1 cellular context compared by ENCODE assay signal in the genomic region with DNA sequence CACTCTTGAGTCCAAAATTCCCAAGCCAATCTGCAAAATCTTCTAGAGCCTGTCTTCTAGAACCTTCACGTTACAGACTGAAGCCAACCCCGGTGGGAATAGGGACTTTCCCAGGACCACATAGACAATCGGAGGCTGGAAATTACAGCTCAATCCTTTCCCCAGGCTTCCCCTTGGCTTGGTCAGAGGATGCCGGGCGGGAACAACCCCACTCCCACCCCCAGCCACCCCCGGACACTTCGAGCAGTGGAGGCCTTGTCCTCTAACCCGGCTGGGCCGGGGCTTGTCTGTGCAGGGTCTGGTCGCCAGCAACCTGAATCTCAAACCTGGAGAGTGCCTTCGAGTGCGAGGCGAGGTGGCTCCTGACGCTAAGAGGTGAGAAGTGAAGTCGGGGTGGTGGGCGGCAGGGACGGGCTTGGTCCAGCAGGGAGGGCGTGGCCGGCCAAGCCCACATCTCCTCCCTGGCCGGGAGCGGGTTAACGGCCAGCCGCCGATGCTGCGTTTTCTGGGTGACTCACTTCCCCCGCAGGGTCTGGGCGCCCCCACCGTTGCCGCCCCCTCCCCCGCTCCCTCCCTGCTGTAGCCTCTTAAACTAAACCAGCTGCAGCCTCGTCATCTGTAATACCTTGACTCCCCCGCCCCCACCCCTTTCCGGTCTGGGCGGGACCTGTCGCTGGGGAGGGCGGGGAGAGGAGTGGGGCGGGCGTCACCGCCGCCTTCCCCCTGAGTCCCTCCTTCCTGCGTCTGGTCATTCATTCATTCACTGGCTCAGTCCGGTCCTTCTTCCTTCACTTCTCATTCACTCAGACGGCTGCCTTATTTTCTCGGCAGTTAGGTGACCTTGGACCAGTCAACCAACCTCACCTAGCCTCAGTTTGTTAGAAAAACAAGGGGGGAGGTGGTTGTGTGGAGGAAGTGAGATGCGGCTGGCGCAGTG.
TF ChIP-seq lines count a peak whose summit lies in the region.

No MANE protein-coding gene starts in this region.

TF ChIP-seq in GM12878, 131 proteins besides CTCF, POLR2A, EP300 and RAD21 (continues in another document):
- no peak for TF ChIP-seq SUPT20H (IDR thresholded peaks at IDR 0.05; ENCODE audit: borderline replicate concordance, control insufficient read depth, low read depth, low read length)
- peak; percentile 44; the same call in 1 of the 2 replicates for TF ChIP-seq MXI1 (IDR thresholded peaks at IDR 0.05; ENCODE audit: low read depth, low read length)
- TF ChIP-seq PAX5 (IDR thresholded peaks at IDR 0.05; ENCODE audit: borderline replicate concordance, low read depth, low read length) = no peak
- no peak for TF ChIP-seq YBX1 (IDR thresholded peaks at IDR 0.05)
- TF ChIP-seq SREBF2 (IDR thresholded peaks at IDR 0.05; ENCODE audit: low read length) = no peak
- TF ChIP-seq USF2 (IDR thresholded peaks at IDR 0.05; ENCODE audit: borderline replicate concordance, low read depth, low read length) = no peak
- TF ChIP-seq, protein P1, sequence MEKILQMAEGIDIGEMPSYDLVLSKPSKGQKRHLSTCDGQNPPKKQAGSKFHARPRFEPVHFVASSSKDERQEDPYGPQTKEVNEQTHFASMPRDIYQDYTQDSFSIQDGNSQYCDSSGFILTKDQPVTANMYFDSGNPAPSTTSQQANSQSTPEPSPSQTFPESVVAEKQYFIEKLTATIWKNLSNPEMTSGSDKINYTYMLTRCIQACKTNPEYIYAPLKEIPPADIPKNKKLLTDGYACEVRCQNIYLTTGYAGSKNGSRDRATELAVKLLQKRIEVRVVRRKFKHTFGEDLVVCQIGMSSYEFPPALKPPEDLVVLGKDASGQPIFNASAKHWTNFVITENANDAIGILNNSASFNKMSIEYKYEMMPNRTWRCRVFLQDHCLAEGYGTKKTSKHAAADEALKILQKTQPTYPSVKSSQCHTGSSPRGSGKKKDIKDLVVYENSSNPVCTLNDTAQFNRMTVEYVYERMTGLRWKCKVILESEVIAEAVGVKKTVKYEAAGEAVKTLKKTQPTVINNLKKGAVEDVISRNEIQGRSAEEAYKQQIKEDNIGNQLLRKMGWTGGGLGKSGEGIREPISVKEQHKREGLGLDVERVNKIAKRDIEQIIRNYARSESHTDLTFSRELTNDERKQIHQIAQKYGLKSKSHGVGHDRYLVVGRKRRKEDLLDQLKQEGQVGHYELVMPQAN (conservative IDR thresholded peaks at IDR 0.05) = peak; percentile 84
- 0 out of 2 replicates have a peak, but pooled peaks have one; percentile 12 for TF ChIP-seq YY1 (IDR thresholded peaks at IDR 0.05; ENCODE audit: low read depth, low read length)
- TF ChIP-seq, protein P2, sequence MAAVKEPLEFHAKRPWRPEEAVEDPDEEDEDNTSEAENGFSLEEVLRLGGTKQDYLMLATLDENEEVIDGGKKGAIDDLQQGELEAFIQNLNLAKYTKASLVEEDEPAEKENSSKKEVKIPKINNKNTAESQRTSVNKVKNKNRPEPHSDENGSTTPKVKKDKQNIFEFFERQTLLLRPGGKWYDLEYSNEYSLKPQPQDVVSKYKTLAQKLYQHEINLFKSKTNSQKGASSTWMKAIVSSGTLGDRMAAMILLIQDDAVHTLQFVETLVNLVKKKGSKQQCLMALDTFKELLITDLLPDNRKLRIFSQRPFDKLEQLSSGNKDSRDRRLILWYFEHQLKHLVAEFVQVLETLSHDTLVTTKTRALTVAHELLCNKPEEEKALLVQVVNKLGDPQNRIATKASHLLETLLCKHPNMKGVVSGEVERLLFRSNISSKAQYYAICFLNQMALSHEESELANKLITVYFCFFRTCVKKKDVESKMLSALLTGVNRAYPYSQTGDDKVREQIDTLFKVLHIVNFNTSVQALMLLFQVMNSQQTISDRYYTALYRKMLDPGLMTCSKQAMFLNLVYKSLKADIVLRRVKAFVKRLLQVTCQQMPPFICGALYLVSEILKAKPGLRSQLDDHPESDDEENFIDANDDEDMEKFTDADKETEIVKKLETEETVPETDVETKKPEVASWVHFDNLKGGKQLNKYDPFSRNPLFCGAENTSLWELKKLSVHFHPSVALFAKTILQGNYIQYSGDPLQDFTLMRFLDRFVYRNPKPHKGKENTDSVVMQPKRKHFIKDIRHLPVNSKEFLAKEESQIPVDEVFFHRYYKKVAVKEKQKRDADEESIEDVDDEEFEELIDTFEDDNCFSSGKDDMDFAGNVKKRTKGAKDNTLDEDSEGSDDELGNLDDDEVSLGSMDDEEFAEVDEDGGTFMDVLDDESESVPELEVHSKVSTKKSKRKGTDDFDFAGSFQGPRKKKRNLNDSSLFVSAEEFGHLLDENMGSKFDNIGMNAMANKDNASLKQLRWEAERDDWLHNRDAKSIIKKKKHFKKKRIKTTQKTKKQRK (IDR thresholded peaks at IDR 0.05; ENCODE audit: low read depth, low read length) = no peak
- TF ChIP-seq WRNIP1 (IDR thresholded peaks at IDR 0.05; ENCODE audit: borderline replicate concordance, low read depth, low read length) = 0 out of 2 replicates have a peak, but pooled peaks have one; percentile 14
- peak; percentile 76; the same call in 1 of the 2 replicates for TF ChIP-seq POLR2AphosphoS2 (IDR thresholded peaks at IDR 0.05; ENCODE audit: low read depth, low read length)
- no peak for TF ChIP-seq SIX5 (IDR thresholded peaks at IDR 0.05; ENCODE audit: low read depth, low read length, severe bottlenecking)
- TF ChIP-seq TAF1 (IDR thresholded peaks at IDR 0.05; ENCODE audit: borderline replicate concordance, low read depth, low read length) = 0 out of 2 replicates have a peak, but pooled peaks have one; percentile 18
- peak; percentile 70; the same call in 1 of the 2 replicates for TF ChIP-seq SIN3A (IDR thresholded peaks at IDR 0.05; ENCODE audit: low read depth, low read length)
- TF ChIP-seq PKNOX1 (IDR thresholded peaks at IDR 0.05) = peak; percentile 16; the same call in 1 of the 2 replicates
- TF ChIP-seq, protein P3, sequence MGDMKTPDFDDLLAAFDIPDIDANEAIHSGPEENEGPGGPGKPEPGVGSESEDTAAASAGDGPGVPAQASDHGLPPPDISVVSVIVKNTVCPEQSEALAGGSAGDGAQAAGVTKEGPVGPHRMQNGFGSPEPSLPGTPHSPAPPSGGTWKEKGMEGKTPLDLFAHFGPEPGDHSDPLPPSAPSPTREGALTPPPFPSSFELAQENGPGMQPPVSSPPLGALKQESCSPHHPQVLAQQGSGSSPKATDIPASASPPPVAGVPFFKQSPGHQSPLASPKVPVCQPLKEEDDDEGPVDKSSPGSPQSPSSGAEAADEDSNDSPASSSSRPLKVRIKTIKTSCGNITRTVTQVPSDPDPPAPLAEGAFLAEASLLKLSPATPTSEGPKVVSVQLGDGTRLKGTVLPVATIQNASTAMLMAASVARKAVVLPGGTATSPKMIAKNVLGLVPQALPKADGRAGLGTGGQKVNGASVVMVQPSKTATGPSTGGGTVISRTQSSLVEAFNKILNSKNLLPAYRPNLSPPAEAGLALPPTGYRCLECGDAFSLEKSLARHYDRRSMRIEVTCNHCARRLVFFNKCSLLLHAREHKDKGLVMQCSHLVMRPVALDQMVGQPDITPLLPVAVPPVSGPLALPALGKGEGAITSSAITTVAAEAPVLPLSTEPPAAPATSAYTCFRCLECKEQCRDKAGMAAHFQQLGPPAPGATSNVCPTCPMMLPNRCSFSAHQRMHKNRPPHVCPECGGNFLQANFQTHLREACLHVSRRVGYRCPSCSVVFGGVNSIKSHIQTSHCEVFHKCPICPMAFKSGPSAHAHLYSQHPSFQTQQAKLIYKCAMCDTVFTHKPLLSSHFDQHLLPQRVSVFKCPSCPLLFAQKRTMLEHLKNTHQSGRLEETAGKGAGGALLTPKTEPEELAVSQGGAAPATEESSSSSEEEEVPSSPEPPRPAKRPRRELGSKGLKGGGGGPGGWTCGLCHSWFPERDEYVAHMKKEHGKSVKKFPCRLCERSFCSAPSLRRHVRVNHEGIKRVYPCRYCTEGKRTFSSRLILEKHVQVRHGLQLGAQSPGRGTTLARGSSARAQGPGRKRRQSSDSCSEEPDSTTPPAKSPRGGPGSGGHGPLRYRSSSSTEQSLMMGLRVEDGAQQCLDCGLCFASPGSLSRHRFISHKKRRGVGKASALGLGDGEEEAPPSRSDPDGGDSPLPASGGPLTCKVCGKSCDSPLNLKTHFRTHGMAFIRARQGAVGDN (IDR thresholded peaks at IDR 0.05) = peak; percentile 56; the same call in 1 of the 2 replicates
- TF ChIP-seq BCL3 (IDR thresholded peaks at IDR 0.05; ENCODE audit: borderline replicate concordance, insufficient read depth, low read depth, low read length, poor library complexity, severe bottlenecking) = no peak
- TF ChIP-seq DPF2 (IDR thresholded peaks at IDR 0.05) = peak; percentile 64
- TF ChIP-seq SMAD1 (IDR thresholded peaks at IDR 0.05; ENCODE audit: low read depth, partially characterized antibody) = no peak
- TF ChIP-seq FOXM1 (IDR thresholded peaks at IDR 0.05; ENCODE audit: low read depth, low read length) = no peak
- no peak for TF ChIP-seq USF1 (IDR thresholded peaks at IDR 0.05; ENCODE audit: borderline replicate concordance, extremely low read length, insufficient read depth, low read depth, low read length)
- TF ChIP-seq SPI1 (IDR thresholded peaks at IDR 0.05; ENCODE audit: borderline replicate concordance, insufficient read depth, low read depth, low read length) = 0 out of 2 replicates have a peak, but pooled peaks have one; percentile 53
- no peak for TF ChIP-seq BRCA1 (IDR thresholded peaks at IDR 0.05; ENCODE audit: low read depth, low read length)
- no peak for TF ChIP-seq ZNF592 (IDR thresholded peaks at IDR 0.05)
- no peak for TF ChIP-seq STAT1 (conservative IDR thresholded peaks at IDR 0.05)
- TF ChIP-seq SMAD5 (IDR thresholded peaks at IDR 0.05; ENCODE audit: low read depth) = 0 out of 2 replicates have a peak, but pooled peaks have one; percentile 24
- peak; percentile 87 for TF ChIP-seq TCF12 (IDR thresholded peaks at IDR 0.05; ENCODE audit: low read depth, low read length)
- TF ChIP-seq, protein P4, sequence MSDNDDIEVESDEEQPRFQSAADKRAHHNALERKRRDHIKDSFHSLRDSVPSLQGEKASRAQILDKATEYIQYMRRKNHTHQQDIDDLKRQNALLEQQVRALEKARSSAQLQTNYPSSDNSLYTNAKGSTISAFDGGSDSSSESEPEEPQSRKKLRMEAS (IDR thresholded peaks at IDR 0.05; ENCODE audit: low read depth, low read length) = peak; percentile 49; the same call in 1 of the 2 replicates
- no peak for TF ChIP-seq EZH2 (IDR thresholded peaks at IDR 0.05; ENCODE audit: borderline replicate concordance, control insufficient read depth, low read depth, low read length)
- TF ChIP-seq LARP7 (IDR thresholded peaks at IDR 0.05) = no peak
- no peak for TF ChIP-seq ZNF622 (IDR thresholded peaks at IDR 0.05)
- no peak for TF ChIP-seq FOS (IDR thresholded peaks at IDR 0.05; ENCODE audit: borderline replicate concordance, extremely low read depth, insufficient read length)
- no peak for TF ChIP-seq ETV6 (conservative IDR thresholded peaks at IDR 0.05 in 1 of 2, IDR thresholded peaks at IDR 0.05 in 1 of 2; ENCODE audit: borderline replicate concordance in 1 of 2, low read depth in 1 of 2)
